16 cellular contexts compared by ENCODE assay signal in the genomic region with DNA sequence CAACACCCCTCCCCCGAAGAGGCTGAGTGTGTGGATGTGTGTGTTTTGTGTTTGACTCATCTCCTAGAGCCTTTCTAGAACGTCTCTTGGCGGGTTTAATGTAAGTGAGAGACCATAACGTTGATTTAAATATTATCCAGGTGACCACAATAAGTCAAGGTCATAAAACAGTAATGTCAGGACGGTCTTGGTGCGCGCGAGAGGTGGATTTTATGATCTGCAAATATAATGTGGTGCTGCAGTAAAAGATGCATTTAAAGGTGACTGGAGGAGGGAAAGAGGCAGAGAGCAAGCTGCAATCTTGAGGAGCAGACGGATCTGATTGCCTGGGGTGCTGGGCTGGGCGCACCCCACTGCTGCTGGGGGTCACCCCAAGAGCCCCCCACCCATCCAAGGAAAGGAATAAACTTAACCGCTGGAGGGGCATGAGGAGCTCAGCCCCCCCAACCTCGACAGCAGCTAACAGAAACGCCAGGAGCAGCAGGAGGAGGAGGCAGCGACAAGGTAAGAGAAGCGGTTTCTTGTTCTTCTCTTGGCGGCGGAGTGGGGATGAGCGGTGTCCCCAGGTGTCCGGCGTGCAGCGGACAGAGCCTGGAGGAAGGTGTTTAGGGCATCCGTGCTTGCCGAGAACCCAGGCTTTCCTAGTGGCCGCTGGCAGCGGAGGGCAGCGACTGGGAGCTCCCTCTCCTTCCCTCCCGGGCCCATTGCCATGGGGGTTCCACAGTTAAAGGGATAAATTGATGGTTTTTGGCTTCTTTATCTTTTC. TPM values are rescaled to one million over a fixed set of nuclear protein-coding genes. Genes with fewer than 3 reads are reported as not detected.
A peak's percentile ranks its signal among the peaks of the same experiment; 100 is the strongest.
DNase-seq lines count a peak whose midpoint lies in the region; ATAC-seq, FAIRE-seq and TF ChIP-seq lines count a peak whose summit lies in the region.
"Had no signal": no experiment of that assay in that cellular context is flagged by ENCODE, and none has a peak within 500 bp of the region (broad histone marks: within the 10 kb centered on the region; RNA-seq: fewer than 3 reads in every experiment).

No MANE protein-coding gene starts in this region.

- ATAC-seq in K562 (no peak), GM21367 (IDR thresholded peaks at IDR 0.05; ENCODE audit: unreplicated experiment) (no peak), HG03159 (IDR thresholded peaks at IDR 0.05; ENCODE audit: unreplicated experiment) (no peak)
- ATAC-seq: pancreas had no signal

- H3K9me3 ChIP-seq in K562 (replicated peaks; ENCODE audit: control insufficient read depth, insufficient read depth, low read depth, low read length): no peaks in the 10 kb centered on the region
- H3K9me3 ChIP-seq: pancreas, transverse colon had no signal

- WGBS in K562 (ENCODE audit: insufficient coverage, low coverage, missing lambda C conversion rate): 31% methylated on average over 23 of the region's 27 CpGs

- H3K9me1 ChIP-seq in K562 (ENCODE audit: control insufficient read depth, insufficient read depth, low read length): no peaks in the 10 kb centered on the region

- no peak for TF ChIP-seq RAD21 in K562 (CRISPR knock-in tag; conservative IDR thresholded peaks at IDR 0.05 in 1 of 2, IDR thresholded peaks at IDR 0.05 in 1 of 2)

- H3K27ac Mint-ChIP-seq in IgD-negative memory B cell (peak overlapping the region; percentile 83 to 97 (median 86)), nephron (peak overlapping the region; percentile 95 to 100 (median 95))
- H3K27ac Mint-ChIP-seq: activated naive CD8-positive, alpha-beta T cell treated with anti-CD3 and anti-CD28 coated beads, Interleukin-2, amount 10 ng/mL, durations not matched to agents 7 days and 5 days had no signal

- FAIRE-seq in K562 (lab: Jason Lieb, UNC): peak; percentile 35
- FAIRE-seq: pancreas had no signal

- H3K9me3 Mint-ChIP-seq in IgD-negative memory B cell (peaks cover 0 to 10% (median 0%) of the 10 kb centered on the region in 3 donors), nephron (no peaks in the 10 kb centered on the region)
- H3K9me3 Mint-ChIP-seq: activated naive CD8-positive, alpha-beta T cell treated with anti-CD3 and anti-CD28 coated beads, Interleukin-2, amount 10 ng/mL, durations not matched to agents 7 days and 5 days had no signal

- BruUV-seq in K562 (replicated peaks; lab: Mats Ljungman, UMichigan): no TSS peak

- H3K4me3 ChIP-seq in ACC112 (ENCODE audit: low read depth, low read length) (peak overlapping the region; percentile 62), K562 (no peak overlapping the region)
- H3K4me3 ChIP-seq: pancreas, transverse colon had no signal

- H3K4me1 ChIP-seq in ACC112 (ENCODE audit: control insufficient read depth, insufficient read depth, low read length, unreplicated experiment): peaks cover 19% of the 10 kb centered on the region
- peaks cover 43 to 51% of the 10 kb centered on the region in 2 experiments for H3K4me1 ChIP-seq in K562 (replicated peaks in 1 of 2; ENCODE audit: control insufficient read depth in 2 of 2, insufficient read depth in 2 of 2, low read length in 2 of 2)

- H2AFZ ChIP-seq in ACC112 (ENCODE audit: low read length, unreplicated experiment) (peak overlapping the region; percentile 54), K562 (ENCODE audit: low read depth, low read length) (no peak overlapping the region)

- POLR2A ChIA-PET in K562 (lab: Yijun Ruan, JAX): interaction anchor here (0.6 to 2.9 kb wide), 7 partner anchors 9 to 211 kb away, joined by 3 to 20 read pairs (median 5); a partner anchor contains a TSS

- H3K36me3 Mint-ChIP-seq in IgD-negative memory B cell (no peaks in the 10 kb centered on the region), nephron (ENCODE audit: low read depth) (peaks cover 42% of the 10 kb centered on the region)
- H3K36me3 Mint-ChIP-seq: activated naive CD8-positive, alpha-beta T cell treated with anti-CD3 and anti-CD28 coated beads, Interleukin-2, amount 10 ng/mL, durations not matched to agents 7 days and 5 days had no signal

- in situ Hi-C loops in K562 (cut with MboI): no loop called here

- peaks cover 91% of the 10 kb centered on the region for H3K27me3 ChIP-seq in ACC112 (ENCODE audit: insufficient read depth, low read length)
- peaks cover 0 to 10% of the 10 kb centered on the region in 2 experiments; a peak in 2 of 5 replicates for H3K27me3 ChIP-seq in K562 (ENCODE audit: control insufficient read depth in 2 of 2, insufficient read depth in 2 of 2, low read length in 2 of 2)

- intact Hi-C loops in K562 (cut with micrococcal nuclease): no loop called here

- 0 out of 2 replicates have a peak overlapping the region, but pooled peaks have one; percentile 9 for H3K4me2 ChIP-seq in K562 (ENCODE audit: insufficient read depth, low read length)

- peak overlapping the region in 1 of 4 donors; percentile 65 for H3K4me3 Mint-ChIP-seq in IgD-negative memory B cell
- peak overlapping the region; percentile 95 to 99 (median 96) for H3K4me3 Mint-ChIP-seq in nephron

- no peak for DNase-seq in K562 (ENCODE audit: extremely low read depth in 1 of 4, low spot score in 3 of 4)
- DNase-seq in HCEC 1CT: no peak
- no peak for DNase-seq in SK-N-DZ (ENCODE audit: low spot score)
- DNase-seq: activated CD8-positive, alpha-beta memory T cell treated with anti-CD3 and anti-CD28 coated beads, Interleukin-2, amount 50 U/mL, for 48 hours; activated naive CD8-positive, alpha-beta T cell treated with anti-CD3 and anti-CD28 coated beads, Interleukin-2, amount 10 ng/mL, durations not matched to agents 7 days and 5 days; NCI-H2029 treated with DMSO at 0.1 percent for 48 hours; pancreas; stimulated activated CD4-positive, alpha-beta T cell treated with anti-CD3 and anti-CD28 coated beads, Interleukin-15, amount 100 ng/mL, for 24 hours; transverse colon had no signal

- TF ChIP-seq POLR2A in K562 (conservative IDR thresholded peaks at IDR 0.05): no peak

- H3K4me1 Mint-ChIP-seq in IgD-negative memory B cell (peaks cover 16 to 28% (median 22%) of the 10 kb centered on the region in 3 donors), nephron (peaks cover 77% of the 10 kb centered on the region)

- H3K36me3 ChIP-seq in ACC112 (ENCODE audit: insufficient read depth, low read length): no peaks in the 10 kb centered on the region
- no peaks in the 10 kb centered on the region for H3K36me3 ChIP-seq in K562 (ENCODE audit: control insufficient read depth, insufficient read depth, low read length)
- H3K36me3 ChIP-seq: pancreas, transverse colon had no signal

- H3K9ac ChIP-seq in K562 (ENCODE audit: insufficient read depth in 1 of 2, low read depth in 2 of 2, low read length in 2 of 2): peak overlapping the region in 1 of 2 experiments; percentile 63; a peak in 2 of 4 replicates

- no peaks in the 10 kb centered on the region for H4K20me1 ChIP-seq in K562 (replicated peaks; ENCODE audit: control insufficient read depth, insufficient read depth, low read length)

- no peak for TF ChIP-seq CTCF in K562 (IDR thresholded peaks at IDR 0.05 in 2 of 3, conservative IDR thresholded peaks at IDR 0.05 in 1 of 3; ENCODE audit: insufficient read depth in 2 of 3, low read depth in 1 of 3, low read length in 3 of 3)
- TF ChIP-seq CTCF in nephron (IDR thresholded peaks at IDR 0.05; ENCODE audit: unreplicated experiment in 3 of 3): no peak

- H3K27ac ChIP-seq in ACC112 (ENCODE audit: low read depth, low read length) (no peak overlapping the region), K562 (ENCODE audit: extremely low read depth, low read depth, low read length) (no peak overlapping the region)
- H3K27ac ChIP-seq: epithelial cell of prostate, pancreas, transverse colon had no signal

- CTCF ChIA-PET in K562 (lab: Yijun Ruan, JAX; ENCODE audit: low intra/inter-chr PET ratio): interaction anchor here (1.3 kb wide), 1 partner anchor 211 kb away, joined by 3 read pairs; no protein-coding TSS in a partner anchor

- no peak for TF ChIP-seq EP300 in K562 (IDR thresholded peaks at IDR 0.05; ENCODE audit: low read length)

- H3K79me2 ChIP-seq in ACC112 (ENCODE audit: control insufficient read depth, insufficient read depth, low read length, unreplicated experiment) (no peaks in the 10 kb centered on the region), K562 (ENCODE audit: control insufficient read depth, insufficient read depth, low read length) (peaks cover 7% of the 10 kb centered on the region; the same call in 1 of the 3 replicates)

- H3K27me3 Mint-ChIP-seq in IgD-negative memory B cell (peaks cover 81% of the 10 kb centered on the region), nephron (ENCODE audit: low read depth) (peaks cover 97% of the 10 kb centered on the region)

RNA-seq across cellular contexts. Expression of a gene that starts 5.5 kb away (rescaled TPM):
- not detected for polyA plus RNA-seq in IgD-negative memory B cell
- 0.25 TPM in 1 of 2 replicates, not detected in the other for total RNA-seq in K562 (2011; cell fraction: chromatin; rRNA removed; ENCODE audit: low replicate concordance)
- total RNA-seq in K562 (2011; cell fraction: nucleolus; rRNA removed): 0.53 TPM in 1 of 2 replicates, not detected in the other
- 0.46 TPM in 1 of 2 replicates, not detected in the other for total RNA-seq in K562 (2011; cell fraction: nucleoplasm; rRNA removed)
- 0.08 and 0.14 TPM in 2 replicates for total RNA-seq in K562 (2014; rRNA removed)
- not detected in 2 replicates for total RNA-seq in K562 (2014; rRNA removed; fragmentation: Illumina TruSeq; extraction: Trizol)
- total RNA-seq in K562 (2015; rRNA removed; fragmentation: Illumina TruSeq; extraction: Trizol): 0.23 TPM in 1 of 2 replicates, not detected in the other
- 0.35 and 0.69 TPM in 2 replicates for total RNA-seq in K562 (2021)
- 0.08 and 0.13 TPM in 2 replicates for polyA plus RNA-seq in K562 (2011; rRNA removed)
- 0.15 and 0.33 TPM in 2 replicates for polyA plus RNA-seq in K562 (2011; cell fraction: cytosol; rRNA removed)
- polyA plus RNA-seq in K562 (2011; cell fraction: nucleus; rRNA removed): 0.21 TPM in 1 of 2 replicates, not detected in the other
- 0.64 and 0.75 TPM in 2 replicates for polyA plus RNA-seq in K562 (2012)
- 0.37 and 0.77 TPM in 2 replicates for polyA plus RNA-seq in K562 (2014; fragmentation: Illumina TruSeq; extraction: Trizol)
- under 1 TPM; 0.25 to 0.42 TPM for polyA plus RNA-seq in K562 (2014; fragmentation: Nextera tagmentation; extraction: Ambion mirVana)
- 0.63 and 0.73 TPM in 2 replicates for polyA plus RNA-seq in K562 (2014; rRNA removed)
- 0.24 TPM in 1 of 2 replicates, not detected in the other for polyA minus RNA-seq in K562 (2011; rRNA and poly(A)+ RNA removed)
- polyA minus RNA-seq in K562 (2011; cell fraction: cytosol; rRNA and poly(A)+ RNA removed): 0.64 and 1.6 TPM in 2 replicates
- polyA minus RNA-seq in K562 (2011; cell fraction: nucleus; rRNA and poly(A)+ RNA removed): 0.67 TPM in 2 replicates
- not detected in 2 replicates for polyA plus RNA-seq in SK-N-DZ (2014; cell fraction: cytosol; rRNA removed)
- polyA plus RNA-seq in SK-N-DZ (2014; cell fraction: nucleus; rRNA removed): not detected in 2 replicates
- total RNA-seq: activated naive CD8-positive, alpha-beta T cell treated with anti-CD3 and anti-CD28 coated beads, Interleukin-2, amount 10 ng/mL, durations not matched to agents 7 days and 5 days; cerebellum; transverse colon had no signal

RNA-seq across cellular contexts. Expression of a gene that starts 9.5 kb away (rescaled TPM):
- polyA plus RNA-seq in IgD-negative memory B cell (not detected), K562 (2011; rRNA removed) (1.1 and 1.7 TPM in 2 replicates), K562 (2014; fragmentation: Illumina TruSeq; extraction: Trizol) (8.8 and 9.9 TPM in 2 replicates), K562 (2014; fragmentation: Nextera tagmentation; extraction: Ambion mirVana) (1 to 10 TPM; 1.9 to 2.2 TPM), K562 (2014; rRNA removed) (5.1 and 10.4 TPM in 2 replicates)
- total RNA-seq in K562 (2011; cell fraction: chromatin; rRNA removed; ENCODE audit: low replicate concordance): 7.4 and 10.3 TPM in 2 replicates
- total RNA-seq in K562 (2011; cell fraction: nucleolus; rRNA removed): 2.7 and 2.9 TPM in 2 replicates
- 2.9 and 3.5 TPM in 2 replicates for total RNA-seq in K562 (2011; cell fraction: nucleoplasm; rRNA removed)
- total RNA-seq in K562 (2014; rRNA removed) (10.5 and 13.9 TPM in 2 replicates), K562 (2014; rRNA removed; fragmentation: Illumina TruSeq; extraction: Trizol) (5.7 and 8.0 TPM in 2 replicates), K562 (2015; rRNA removed; fragmentation: Illumina TruSeq; extraction: Trizol) (10.4 and 10.9 TPM in 2 replicates), K562 (2021) (9.3 and 9.9 TPM in 2 replicates)
- polyA plus RNA-seq in K562 (2011; cell fraction: cytosol; rRNA removed): 3.4 and 8.0 TPM in 2 replicates
- polyA plus RNA-seq in K562 (2011; cell fraction: nucleus; rRNA removed): 6.2 and 13.4 TPM in 2 replicates
- polyA plus RNA-seq in K562 (2012): 8.6 and 12.0 TPM in 2 replicates
- polyA minus RNA-seq in K562 (2011; rRNA and poly(A)+ RNA removed): 0.57 and 1.2 TPM in 2 replicates
- polyA minus RNA-seq in K562 (2011; cell fraction: cytosol; rRNA and poly(A)+ RNA removed): 1.7 and 2.6 TPM in 2 replicates
- 1.8 and 1.9 TPM in 2 replicates for polyA minus RNA-seq in K562 (2011; cell fraction: nucleus; rRNA and poly(A)+ RNA removed)
- 1.4 TPM in 1 of 2 replicates, not detected in the other for polyA plus RNA-seq in SK-N-DZ (2014; cell fraction: cytosol; rRNA removed)
- 0.25 TPM in 1 of 2 replicates, not detected in the other for polyA plus RNA-seq in SK-N-DZ (2014; cell fraction: nucleus; rRNA removed)
- total RNA-seq: activated naive CD8-positive, alpha-beta T cell treated with anti-CD3 and anti-CD28 coated beads, Interleukin-2, amount 10 ng/mL, durations not matched to agents 7 days and 5 days; cerebellum; transverse colon had no signal

RNA-seq across cellular contexts. Expression of a gene that starts 15.7 kb away (rescaled TPM):
- polyA plus RNA-seq in IgD-negative memory B cell: not detected
- not detected in 2 replicates for total RNA-seq in K562 (2011; cell fraction: chromatin; rRNA removed; ENCODE audit: low replicate concordance)
- total RNA-seq in K562 (2011; cell fraction: nucleolus; rRNA removed): not detected in 2 replicates
- not detected in 2 replicates for total RNA-seq in K562 (2011; cell fraction: nucleoplasm; rRNA removed)
- total RNA-seq in K562 (2014; rRNA removed): not detected in 2 replicates
- total RNA-seq in K562 (2014; rRNA removed; fragmentation: Illumina TruSeq; extraction: Trizol): not detected in 2 replicates
- total RNA-seq in K562 (2015; rRNA removed; fragmentation: Illumina TruSeq; extraction: Trizol): not detected in 2 replicates
- not detected in 2 replicates for total RNA-seq in K562 (2021)
- 0.03 and 0.04 TPM in 2 replicates for polyA plus RNA-seq in K562 (2011; rRNA removed)
- polyA plus RNA-seq in K562 (2011; cell fraction: cytosol; rRNA removed): 0.03 TPM in 1 of 2 replicates, not detected in the other
- polyA plus RNA-seq in K562 (2011; cell fraction: nucleus; rRNA removed): 0.13 TPM in 2 replicates
- polyA plus RNA-seq in K562 (2012): not detected in 2 replicates
- polyA plus RNA-seq in K562 (2014; fragmentation: Illumina TruSeq; extraction: Trizol): not detected in 2 replicates
- polyA plus RNA-seq in K562 (2014; fragmentation: Nextera tagmentation; extraction: Ambion mirVana): not detected
- 0.15 TPM in 1 of 2 replicates, not detected in the other for polyA plus RNA-seq in K562 (2014; rRNA removed)
- not detected in 2 replicates for polyA minus RNA-seq in K562 (2011; rRNA and poly(A)+ RNA removed)
- not detected in 2 replicates for polyA minus RNA-seq in K562 (2011; cell fraction: cytosol; rRNA and poly(A)+ RNA removed)
- polyA minus RNA-seq in K562 (2011; cell fraction: nucleus; rRNA and poly(A)+ RNA removed): not detected in 2 replicates
- polyA plus RNA-seq in SK-N-DZ (2014; cell fraction: cytosol; rRNA removed): not detected in 2 replicates
- 0.13 TPM in 1 of 2 replicates, not detected in the other for polyA plus RNA-seq in SK-N-DZ (2014; cell fraction: nucleus; rRNA removed)
- total RNA-seq: activated naive CD8-positive, alpha-beta T cell treated with anti-CD3 and anti-CD28 coated beads, Interleukin-2, amount 10 ng/mL, durations not matched to agents 7 days and 5 days; cerebellum; pancreas; transverse colon had no signal
- polyA plus RNA-seq: pancreas had no signal

RNA-seq across cellular contexts. Expression of a gene that starts 17.6 kb away (rescaled TPM):
- polyA plus RNA-seq in IgD-negative memory B cell: not detected
- total RNA-seq in K562 (2011; cell fraction: chromatin; rRNA removed; ENCODE audit: low replicate concordance): not detected in 2 replicates
- total RNA-seq in K562 (2011; cell fraction: nucleolus; rRNA removed): not detected in 2 replicates
- not detected in 2 replicates for total RNA-seq in K562 (2011; cell fraction: nucleoplasm; rRNA removed)
- total RNA-seq in K562 (2014; rRNA removed): not detected in 2 replicates
- total RNA-seq in K562 (2014; rRNA removed; fragmentation: Illumina TruSeq; extraction: Trizol): not detected in 2 replicates
- total RNA-seq in K562 (2015; rRNA removed; fragmentation: Illumina TruSeq; extraction: Trizol): not detected in 2 replicates
- total RNA-seq in K562 (2021): not detected in 2 replicates
- 0.04 TPM in 1 of 2 replicates, not detected in the other for polyA plus RNA-seq in K562 (2011; rRNA removed)
- 0.13 TPM in 1 of 2 replicates, not detected in the other for polyA plus RNA-seq in K562 (2011; cell fraction: cytosol; rRNA removed)
- polyA plus RNA-seq in K562 (2011; cell fraction: nucleus; rRNA removed): 0.17 and 0.25 TPM in 2 replicates
- 0.03 and 0.07 TPM in 2 replicates for polyA plus RNA-seq in K562 (2012)
- not detected in 2 replicates for polyA plus RNA-seq in K562 (2014; fragmentation: Illumina TruSeq; extraction: Trizol)
- not detected for polyA plus RNA-seq in K562 (2014; fragmentation: Nextera tagmentation; extraction: Ambion mirVana)
- polyA plus RNA-seq in K562 (2014; rRNA removed): not detected in 2 replicates
- polyA minus RNA-seq in K562 (2011; rRNA and poly(A)+ RNA removed): not detected in 2 replicates
- polyA minus RNA-seq in K562 (2011; cell fraction: cytosol; rRNA and poly(A)+ RNA removed): not detected in 2 replicates
- 0.11 TPM in 1 of 2 replicates, not detected in the other for polyA minus RNA-seq in K562 (2011; cell fraction: nucleus; rRNA and poly(A)+ RNA removed)
- not detected in 2 replicates for polyA plus RNA-seq in SK-N-DZ (2014; cell fraction: cytosol; rRNA removed)
- polyA plus RNA-seq in SK-N-DZ (2014; cell fraction: nucleus; rRNA removed): not detected in 2 replicates
- total RNA-seq: activated naive CD8-positive, alpha-beta T cell treated with anti-CD3 and anti-CD28 coated beads, Interleukin-2, amount 10 ng/mL, durations not matched to agents 7 days and 5 days; cerebellum; pancreas; transverse colon had no signal
- polyA plus RNA-seq: pancreas had no signal

RNA-seq across cellular contexts. Expression of a gene that starts 18.3 kb away (rescaled TPM):
- polyA plus RNA-seq in IgD-negative memory B cell (not detected), K562 (2011; rRNA removed) (0.57 TPM in 2 replicates), K562 (2014; fragmentation: Illumina TruSeq; extraction: Trizol) (1.3 and 1.4 TPM in 2 replicates), K562 (2014; fragmentation: Nextera tagmentation; extraction: Ambion mirVana) (under 1 TPM; 0.20 to 0.21 TPM), K562 (2014; rRNA removed) (0.94 and 1.1 TPM in 2 replicates)
- 6.6 and 8.3 TPM in 2 replicates for total RNA-seq in K562 (2011; cell fraction: chromatin; rRNA removed; ENCODE audit: low replicate concordance)
- 2.4 and 3.2 TPM in 2 replicates for total RNA-seq in K562 (2011; cell fraction: nucleolus; rRNA removed)
- 2.1 and 2.4 TPM in 2 replicates for total RNA-seq in K562 (2011; cell fraction: nucleoplasm; rRNA removed)
- total RNA-seq in K562 (2014; rRNA removed) (0.32 and 0.57 TPM in 2 replicates), K562 (2014; rRNA removed; fragmentation: Illumina TruSeq; extraction: Trizol) (0.62 and 0.80 TPM in 2 replicates), K562 (2015; rRNA removed; fragmentation: Illumina TruSeq; extraction: Trizol) (0.53 and 0.76 TPM in 2 replicates), K562 (2021) (0.72 and 0.95 TPM in 2 replicates)
- polyA plus RNA-seq in K562 (2011; cell fraction: cytosol; rRNA removed): 0.29 and 0.31 TPM in 2 replicates
- polyA plus RNA-seq in K562 (2011; cell fraction: nucleus; rRNA removed): 1.9 and 3.0 TPM in 2 replicates
- polyA plus RNA-seq in K562 (2012): 0.62 and 1.4 TPM in 2 replicates
- polyA minus RNA-seq in K562 (2011; rRNA and poly(A)+ RNA removed): 0.11 and 0.42 TPM in 2 replicates
- not detected in 2 replicates for polyA minus RNA-seq in K562 (2011; cell fraction: cytosol; rRNA and poly(A)+ RNA removed)
- polyA minus RNA-seq in K562 (2011; cell fraction: nucleus; rRNA and poly(A)+ RNA removed): 0.81 and 0.89 TPM in 2 replicates
- polyA plus RNA-seq in SK-N-DZ (2014; cell fraction: cytosol; rRNA removed): not detected in 2 replicates
- not detected in 2 replicates for polyA plus RNA-seq in SK-N-DZ (2014; cell fraction: nucleus; rRNA removed)
- total RNA-seq: activated naive CD8-positive, alpha-beta T cell treated with anti-CD3 and anti-CD28 coated beads, Interleukin-2, amount 10 ng/mL, durations not matched to agents 7 days and 5 days; cerebellum; pancreas; transverse colon had no signal
- polyA plus RNA-seq: pancreas had no signal
